Comparison of ENCODE assay signal across 8 cellular contexts in genomic region chr19:13155472-13156284, GRCh38. TPM values are rescaled to one million over a fixed set of nuclear protein-coding genes. Genes with fewer than 3 reads are reported as not detected.
DNase-seq lines count a peak whose midpoint lies in the region; ATAC-seq and TF ChIP-seq lines count a peak whose summit lies in the region.

No MANE protein-coding gene starts in this region.

- ATAC-seq in GM18861 (IDR thresholded peaks at IDR 0.05; ENCODE audit: unreplicated experiment) (peak; percentile 24), lung (ENCODE audit: insufficient read depth, low FRiP score) (no peak), GM18870 (IDR thresholded peaks at IDR 0.05; ENCODE audit: unreplicated experiment) (no peak)

- DNase-seq in A172 (ENCODE audit: low spot score) (peak; percentile 87), NCI-H2227 treated with DMSO at 0.1 percent for 48 hours (lab: John Stamatoyannopoulos, UW) (peak; percentile 57), lung (ENCODE audit: low spot score) (peak; percentile 70)
- DNase-seq in activated CD4-positive, alpha-beta T cell treated with anti-CD3 and anti-CD28 coated beads, Interleukin-2, amount 50 U/mL, for 48 hours, result peak; percentile 70 to 74
- DNase-seq in stimulated activated CD8-positive, alpha-beta memory T cell treated with anti-CD3 and anti-CD28 coated beads, Interleukin-7, amount 100 ng/mL, for 48 hours (ENCODE audit: extremely low read depth in 1 of 2, low read depth in 1 of 2), result peak; percentile 66 to 75

- H3K4me3 ChIP-seq in ectodermal cell (ENCODE audit: insufficient read depth, low read depth, low read length) (peak overlapping the region; percentile 84), lung (peak overlapping the region; percentile 95)

- 3% methylated on average over 54 to 55 of the region's 55 CpGs for WGBS in ectodermal cell, 2 experiments
- 2 to 5% methylated on average over 52 to 55 of the region's 55 CpGs for WGBS in lung, 2 donors

- H3K4me1 ChIP-seq in ectodermal cell (ENCODE audit: control insufficient read depth, insufficient read depth, low read length) (peaks cover 6% of the 10 kb centered on the region), lung (ENCODE audit: control insufficient read depth in 2 of 2, insufficient read depth in 2 of 2, low read length in 2 of 2) (no peaks in the 10 kb centered on the region)

- H3K36me3 ChIP-seq in ectodermal cell (ENCODE audit: control insufficient read depth, insufficient read depth, low read length) (no peaks in the 10 kb centered on the region), lung (ENCODE audit: control insufficient read depth in 2 of 2, insufficient read depth in 2 of 2, low read length in 2 of 2) (no peaks in the 10 kb centered on the region)

- H3K27me3 ChIP-seq in ectodermal cell (ENCODE audit: control insufficient read depth, insufficient read depth, low read length, poor library complexity, severe bottlenecking), result no peaks in the 10 kb centered on the region
- no peaks in the 10 kb centered on the region for H3K27me3 ChIP-seq in lung (ENCODE audit: control insufficient read depth, insufficient read depth)

- H3K9me3 ChIP-seq in ectodermal cell (ENCODE audit: control insufficient read depth, low read length) (no peaks in the 10 kb centered on the region), lung (ENCODE audit: control insufficient read depth in 2 of 2, insufficient read depth in 1 of 2, low read length in 1 of 2) (no peaks in the 10 kb centered on the region)

- H3K27ac ChIP-seq in ectodermal cell (ENCODE audit: insufficient read depth, low read depth, low read length, poor library complexity, severe bottlenecking) (peak overlapping the region; percentile 86), lung (ENCODE audit: low read depth in 1 of 2, low read length in 1 of 2) (peak overlapping the region; percentile 88 to 98)

- no peak for TF ChIP-seq CTCF in lung (IDR thresholded peaks at IDR 0.05; ENCODE audit: control extremely low read depth, extremely low read depth)

RNA-seq across cellular contexts. Expression of gene IER2, which starts 5.5 kb away (rescaled TPM):
- 37.3 and 61.1 TPM in 2 replicates for total RNA-seq in A172 (2014; rRNA removed; shearing (Covaris generic))
- polyA plus RNA-seq in ectodermal cell (2013, experiment 1 of 4), result 77.9 TPM
- polyA plus RNA-seq in ectodermal cell (2013, experiment 2 of 4), result 70.4 TPM
- 54.1 TPM for polyA plus RNA-seq in ectodermal cell (2013, experiment 3 of 4)
- polyA plus RNA-seq in ectodermal cell (2013, experiment 4 of 4), result 54.6 TPM
- total RNA-seq in lung, result 10 to 100 TPM; 29.8 to 93.5 TPM
- polyA plus RNA-seq in lung, result 100 to 1,000 TPM in 1 of 2 donors, 10 to 100 TPM in 1; 92.5 to 242 TPM

RNA-seq across cellular contexts. Expression of gene STX10, which starts 5.5 kb away (rescaled TPM):
- 129 and 147 TPM in 2 replicates for total RNA-seq in A172 (2014; rRNA removed; shearing (Covaris generic))
- 37.9 TPM for polyA plus RNA-seq in ectodermal cell (2013, experiment 1 of 4)
- 32.1 TPM for polyA plus RNA-seq in ectodermal cell (2013, experiment 2 of 4)
- 39.2 TPM for polyA plus RNA-seq in ectodermal cell (2013, experiment 3 of 4)
- polyA plus RNA-seq in ectodermal cell (2013, experiment 4 of 4), result 38.1 TPM
- 10 to 100 TPM; 45.8 to 94.3 TPM for total RNA-seq in lung
- polyA plus RNA-seq in lung, result 100 to 1,000 TPM; 128 to 136 TPM

RNA-seq across cellular contexts. Expression of gene NACC1, which starts 37.6 kb away (rescaled TPM):
- total RNA-seq in A172 (2014; rRNA removed; shearing (Covaris generic)), result 85.9 and 101 TPM in 2 replicates
- 124 TPM for polyA plus RNA-seq in ectodermal cell (2013, experiment 1 of 4)
- polyA plus RNA-seq in ectodermal cell (2013, experiment 2 of 4), result 149 TPM
- 79.0 TPM for polyA plus RNA-seq in ectodermal cell (2013, experiment 3 of 4)
- 86.2 TPM for polyA plus RNA-seq in ectodermal cell (2013, experiment 4 of 4)
- 10 to 100 TPM; 18.4 to 94.8 TPM for total RNA-seq in lung
- 10 to 100 TPM; 51.6 to 64.9 TPM for polyA plus RNA-seq in lung

RNA-seq across cellular contexts. Expression of gene TRMT1, which starts 39.1 kb away (rescaled TPM):
- 46.7 and 49.1 TPM in 2 replicates for total RNA-seq in A172 (2014; rRNA removed; shearing (Covaris generic))
- 46.9 TPM for polyA plus RNA-seq in ectodermal cell (2013, experiment 1 of 4)
- 41.7 TPM for polyA plus RNA-seq in ectodermal cell (2013, experiment 2 of 4)
- 34.4 TPM for polyA plus RNA-seq in ectodermal cell (2013, experiment 3 of 4)
- 38.1 TPM for polyA plus RNA-seq in ectodermal cell (2013, experiment 4 of 4)
- 10 to 100 TPM; 14.4 to 41.4 TPM for total RNA-seq in lung
- 10 to 100 TPM; 46.1 to 48.2 TPM for polyA plus RNA-seq in lung

RNA-seq across cellular contexts. Expression of gene LYL1, which starts 53.0 kb away (rescaled TPM):
- not detected in 2 replicates for total RNA-seq in A172 (2014; rRNA removed; shearing (Covaris generic))
- 0.43 TPM for polyA plus RNA-seq in ectodermal cell (2013, experiment 1 of 4)
- polyA plus RNA-seq in ectodermal cell (2013, experiment 2 of 4), result 1.0 TPM
- 1.6 TPM for polyA plus RNA-seq in ectodermal cell (2013, experiment 3 of 4)
- polyA plus RNA-seq in ectodermal cell (2013, experiment 4 of 4), result 1.5 TPM
- 10 to 100 TPM; 12.9 to 25.9 TPM for total RNA-seq in lung
- 10 to 100 TPM; 15.5 to 34.1 TPM for polyA plus RNA-seq in lung
